12 cellular contexts compared by ENCODE assay signal in the genomic region with DNA sequence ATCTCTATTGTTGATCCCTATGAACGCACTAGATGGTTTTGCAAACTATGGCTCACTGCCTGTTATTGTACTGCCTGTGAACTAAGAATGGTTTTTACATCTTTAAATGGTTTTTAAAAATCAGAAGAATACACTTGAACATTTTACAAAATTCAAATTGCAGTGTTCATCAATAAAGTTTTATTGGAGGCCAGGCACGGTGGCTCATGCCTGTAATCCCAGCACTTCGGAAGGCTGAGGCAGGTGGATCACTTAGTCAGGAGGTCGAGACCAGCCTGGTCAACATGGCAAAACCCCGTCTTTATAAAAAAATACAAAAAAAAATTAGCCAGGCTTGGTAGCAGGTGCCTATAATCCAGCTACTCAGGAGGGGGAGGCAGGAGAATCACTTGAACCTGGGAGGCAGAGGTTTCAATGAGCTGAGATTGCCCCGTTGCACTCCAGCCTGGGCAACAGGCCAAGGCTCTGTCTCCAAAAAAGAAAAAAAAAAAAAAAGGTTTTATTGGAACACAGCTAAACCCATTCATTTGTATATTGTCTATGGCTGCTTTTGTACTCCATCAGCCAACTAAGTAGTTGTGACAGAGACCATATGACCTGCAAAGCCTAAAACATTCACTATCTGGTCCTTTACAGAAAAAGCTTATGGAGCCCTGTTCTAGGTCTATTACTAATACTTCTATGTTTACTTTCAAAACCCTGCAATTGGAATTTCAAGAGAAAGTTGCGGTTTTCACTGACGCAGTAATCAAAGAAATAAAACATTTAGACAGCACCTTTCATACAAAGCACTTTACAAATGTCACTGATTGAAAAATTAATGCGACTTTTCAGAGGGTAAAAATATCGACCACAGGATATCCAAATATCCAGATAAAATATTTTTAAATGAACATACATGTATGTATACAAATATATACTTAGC. TPM values are rescaled to one million over a fixed set of nuclear protein-coding genes. Genes with fewer than 3 reads are reported as not detected.
DNase-seq lines count a peak whose midpoint lies in the region; ATAC-seq and TF ChIP-seq lines count a peak whose summit lies in the region.
"Had no signal": no experiment of that assay in that cellular context is flagged by ENCODE, and none has a peak within 500 bp of the region (broad histone marks: within the 10 kb centered on the region; RNA-seq: fewer than 3 reads in every experiment).

No MANE protein-coding gene starts in this region.

- peaks cover 38% of the 10 kb centered on the region for H3K36me3 Mint-ChIP-seq in activated CD8-positive, alpha-beta T cell treated with anti-CD3 and anti-CD28 coated beads for 36 hours (ENCODE audit: low read depth)
- peaks cover 33% of the 10 kb centered on the region for H3K36me3 Mint-ChIP-seq in activated CD8-positive, alpha-beta T cell treated with anti-CD3 and anti-CD28 coated beads, Interleukin-2, amount 10 ng/mL, durations not matched to agents 7 days and 5 days (ENCODE audit: low read depth)
- H3K36me3 Mint-ChIP-seq in T-cell, result peaks cover 19% of the 10 kb centered on the region
- peaks cover 0 to 39% (median 4%) of the 10 kb centered on the region in 3 donors for H3K36me3 Mint-ChIP-seq in naive thymus-derived CD8-positive, alpha-beta T cell

- CTCF ChIA-PET in activated CD8-positive, alpha-beta T cell treated with anti-CD3 and anti-CD28 coated beads for 36 hours (lab: Charles Lee), result interaction anchor here (1.0 to 1.9 kb wide), 5 partner anchors 16 to 297 kb away, joined by 3 to 4 read pairs (median 3); partner anchors contain the start of gene PSMD3
- CTCF ChIA-PET in activated CD8-positive, alpha-beta T cell treated with anti-CD3 and anti-CD28 coated beads, Interleukin-2, amount 10 ng/mL, durations not matched to agents 7 days and 5 days (lab: Charles Lee), result interaction anchor here (0.7 to 2.3 kb wide), 12 partner anchors 10 to 224 kb away, joined by 3 to 8 read pairs (median 4); no protein-coding TSS in a partner anchor
- CTCF ChIA-PET in T-cell (lab: Charles Lee), result interaction anchor here in 1 of 2 donors (0.7 kb wide), 2 partner anchors 68 to 226 kb away, joined by 3 to 5 read pairs; no protein-coding TSS in a partner anchor

- H3K27ac Mint-ChIP-seq in activated CD8-positive, alpha-beta T cell treated with anti-CD3 and anti-CD28 coated beads for 36 hours, result peak overlapping the region; percentile 90
- H3K27ac Mint-ChIP-seq in activated CD8-positive, alpha-beta T cell treated with anti-CD3 and anti-CD28 coated beads, Interleukin-2, amount 10 ng/mL, durations not matched to agents 7 days and 5 days, result no peak overlapping the region
- peak overlapping the region; percentile 66 to 93 for H3K27ac Mint-ChIP-seq in T-cell
- peak overlapping the region; percentile 10 to 95 (median 86) for H3K27ac Mint-ChIP-seq in naive thymus-derived CD8-positive, alpha-beta T cell

- intact Hi-C loops in activated CD8-positive, alpha-beta T cell treated with anti-CD3 and anti-CD28 coated beads for 36 hours (cut with micrococcal nuclease), result no loop called here
- intact Hi-C loops in right cardiac atrium (cut with DNase I), result no loop called here

- no peaks in the 10 kb centered on the region for H3K27me3 Mint-ChIP-seq in activated CD8-positive, alpha-beta T cell treated with anti-CD3 and anti-CD28 coated beads for 36 hours
- no peaks in the 10 kb centered on the region for H3K27me3 Mint-ChIP-seq in activated CD8-positive, alpha-beta T cell treated with anti-CD3 and anti-CD28 coated beads, Interleukin-2, amount 10 ng/mL, durations not matched to agents 7 days and 5 days (ENCODE audit: low read depth)
- H3K27me3 Mint-ChIP-seq in T-cell, result no peaks in the 10 kb centered on the region
- H3K27me3 Mint-ChIP-seq in naive thymus-derived CD8-positive, alpha-beta T cell, result no peaks in the 10 kb centered on the region

- H3K4me1 Mint-ChIP-seq in activated CD8-positive, alpha-beta T cell treated with anti-CD3 and anti-CD28 coated beads for 36 hours (ENCODE audit: low read depth), result peaks cover 69% of the 10 kb centered on the region
- peaks cover 65% of the 10 kb centered on the region for H3K4me1 Mint-ChIP-seq in activated CD8-positive, alpha-beta T cell treated with anti-CD3 and anti-CD28 coated beads, Interleukin-2, amount 10 ng/mL, durations not matched to agents 7 days and 5 days (ENCODE audit: low read depth)
- H3K4me1 Mint-ChIP-seq in T-cell, result peaks cover 76 to 87% (median 77%) of the 10 kb centered on the region in 3 donors
- peaks cover 39 to 87% (median 80%) of the 10 kb centered on the region in 4 donors for H3K4me1 Mint-ChIP-seq in naive thymus-derived CD8-positive, alpha-beta T cell

- no peak overlapping the region for H3K4me3 ChIP-seq in right cardiac atrium (ENCODE audit: low read length)
- H3K4me3 ChIP-seq: heart right ventricle, transverse colon had no signal

- H3K27ac ChIP-seq in right cardiac atrium (ENCODE audit: low read length), result no peak overlapping the region
- H3K27ac ChIP-seq: heart right ventricle, transverse colon had no signal

- H3K9me3 ChIP-seq in right cardiac atrium (ENCODE audit: control insufficient read depth, low read length), result no peaks in the 10 kb centered on the region
- H3K9me3 ChIP-seq: heart right ventricle, transverse colon had no signal

- POLR2A ChIA-PET in activated CD8-positive, alpha-beta T cell treated with anti-CD3 and anti-CD28 coated beads for 36 hours (lab: Charles Lee), result interaction anchor here (1.0 to 1.6 kb wide), 6 partner anchors 11 to 68 kb away, joined by 3 to 5 read pairs (median 4); no protein-coding TSS in a partner anchor
- POLR2A ChIA-PET in activated CD8-positive, alpha-beta T cell treated with anti-CD3 and anti-CD28 coated beads, Interleukin-2, amount 10 ng/mL, durations not matched to agents 7 days and 5 days (lab: Charles Lee), result no interaction called here
- POLR2A ChIA-PET in T-cell (lab: Charles Lee), result interaction anchor here (0.6 to 0.7 kb wide), 2 partner anchors 17 to 96 kb away, joined by 3 read pairs; no protein-coding TSS in a partner anchor
- POLR2A ChIA-PET in naive thymus-derived CD8-positive, alpha-beta T cell (lab: Charles Lee), result interaction anchor here (1.0 to 1.7 kb wide), 6 partner anchors 18 to 86 kb away, joined by 3 to 5 read pairs (median 3); no protein-coding TSS in a partner anchor

- no peaks in the 10 kb centered on the region for H3K27me3 ChIP-seq in right cardiac atrium (ENCODE audit: control insufficient read depth, insufficient read depth)

- no peak for ATAC-seq in activated CD8-positive, alpha-beta T cell treated with anti-CD3 and anti-CD28 coated beads for 36 hours
- ATAC-seq in activated CD8-positive, alpha-beta T cell treated with anti-CD3 and anti-CD28 coated beads, Interleukin-2, amount 10 ng/mL, durations not matched to agents 7 days and 5 days, result no peak
- ATAC-seq in T-cell (replicated peaks in 1 of 4), result no peak
- no peak for ATAC-seq in naive thymus-derived CD8-positive, alpha-beta T cell
- no peak for ATAC-seq in right cardiac atrium
- ATAC-seq in HG02759 (IDR thresholded peaks at IDR 0.05; ENCODE audit: unreplicated experiment), result no peak
- ATAC-seq: heart right ventricle had no signal

- H3K4me1 ChIP-seq in right cardiac atrium (ENCODE audit: control insufficient read depth, insufficient read depth, low read length), result no peaks in the 10 kb centered on the region
- H3K4me1 ChIP-seq: transverse colon had no signal

- 79% methylated on average over 10 of the region's 10 CpGs for WGBS in right cardiac atrium

- no peaks in the 10 kb centered on the region for H3K9me3 Mint-ChIP-seq in activated CD8-positive, alpha-beta T cell treated with anti-CD3 and anti-CD28 coated beads for 36 hours
- H3K9me3 Mint-ChIP-seq in activated CD8-positive, alpha-beta T cell treated with anti-CD3 and anti-CD28 coated beads, Interleukin-2, amount 10 ng/mL, durations not matched to agents 7 days and 5 days (ENCODE audit: insufficient read depth), result peaks cover 4% of the 10 kb centered on the region
- no peaks in the 10 kb centered on the region for H3K9me3 Mint-ChIP-seq in T-cell
- no peaks in the 10 kb centered on the region for H3K9me3 Mint-ChIP-seq in naive thymus-derived CD8-positive, alpha-beta T cell

- no peak for TF ChIP-seq CTCF in activated CD8-positive, alpha-beta T cell treated with anti-CD3 and anti-CD28 coated beads for 36 hours (IDR thresholded peaks at IDR 0.05)

- no peak overlapping the region for H3K4me3 Mint-ChIP-seq in activated CD8-positive, alpha-beta T cell treated with anti-CD3 and anti-CD28 coated beads for 36 hours
- H3K4me3 Mint-ChIP-seq in activated CD8-positive, alpha-beta T cell treated with anti-CD3 and anti-CD28 coated beads, Interleukin-2, amount 10 ng/mL, durations not matched to agents 7 days and 5 days, result no peak overlapping the region
- peak overlapping the region in 1 of 3 donors; percentile 74 for H3K4me3 Mint-ChIP-seq in T-cell
- H3K4me3 Mint-ChIP-seq in naive thymus-derived CD8-positive, alpha-beta T cell, result peak overlapping the region in 5 of 10 donors; percentile 14 to 81 (median 16)

- no peak for DNase-seq in activated CD8-positive, alpha-beta T cell treated with anti-CD3 and anti-CD28 coated beads for 36 hours
- no peak for DNase-seq in activated CD8-positive, alpha-beta T cell treated with anti-CD3 and anti-CD28 coated beads, Interleukin-2, amount 10 ng/mL, durations not matched to agents 7 days and 5 days
- DNase-seq in NCI-H1092 treated with DMSO at 0.1 percent for 48 hours (lab: John Stamatoyannopoulos, UW) (peak; percentile 49), T-cell (no peak), AG08395 (ENCODE audit: low spot score) (no peak), right cardiac atrium (no peak)
- no peak for DNase-seq in naive thymus-derived CD8-positive, alpha-beta T cell
- DNase-seq: activated naive CD4-positive, alpha-beta T cell treated with anti-CD3 and anti-CD28 coated beads, Interleukin-2, amount 50 U/mL, for 16 hours; heart right ventricle; transverse colon had no signal

RNA-seq across cellular contexts. Expression of gene IKZF3, which starts 18.8 kb away (rescaled TPM):
- total RNA-seq in activated CD8-positive, alpha-beta T cell treated with anti-CD3 and anti-CD28 coated beads for 36 hours, result 10 to 100 TPM; 52.1 to 52.2 TPM
- 10 to 100 TPM; 31.1 to 31.9 TPM for total RNA-seq in activated CD8-positive, alpha-beta T cell treated with anti-CD3 and anti-CD28 coated beads, Interleukin-2, amount 10 ng/mL, durations not matched to agents 7 days and 5 days
- 100 to 1,000 TPM in 3 of 5 donors, 10 to 100 TPM in 2; 78.1 to 112 (median 108) TPM for total RNA-seq in T-cell
- 100 to 1,000 TPM; 111 to 118 TPM for total RNA-seq in naive thymus-derived CD8-positive, alpha-beta T cell
- polyA plus RNA-seq in naive thymus-derived CD8-positive, alpha-beta T cell, result 10 to 100 TPM; 18.8 to 59.2 (median 21.5) TPM
- total RNA-seq in right cardiac atrium, result 1 to 10 TPM in 1 of 4 donors, under 1 TPM in 3; 0.28 to 1.3 (median 0.71) TPM
- 0.14 TPM for polyA plus RNA-seq in right cardiac atrium
- total RNA-seq: chondrocyte had no signal

RNA-seq across cellular contexts. Expression of gene ZPBP2, which starts 22.7 kb away (rescaled TPM):
- total RNA-seq in activated CD8-positive, alpha-beta T cell treated with anti-CD3 and anti-CD28 coated beads for 36 hours, result not detected
- total RNA-seq in activated CD8-positive, alpha-beta T cell treated with anti-CD3 and anti-CD28 coated beads, Interleukin-2, amount 10 ng/mL, durations not matched to agents 7 days and 5 days, result not detected
- total RNA-seq in T-cell (under 1 TPM in 1 of 5 donors, not detected in 4; 0.19 TPM), right cardiac atrium (not detected)
- under 1 TPM; 0.38 to 0.49 TPM for total RNA-seq in naive thymus-derived CD8-positive, alpha-beta T cell
- polyA plus RNA-seq in naive thymus-derived CD8-positive, alpha-beta T cell, result not detected
- polyA plus RNA-seq in right cardiac atrium, result not detected
- total RNA-seq: chondrocyte, heart right ventricle had no signal
- polyA plus RNA-seq: heart right ventricle had no signal

Comparison
In these comparisons a context has a peak if more than half of its experiments do, and no peak if none do; other contexts are left out.
1. RNA of gene IKZF3, which starts 18.8 kb away (total RNA-seq): 111 to 118 TPM in naive thymus-derived CD8-positive, alpha-beta T cell, 78.1 to 112 TPM in T-cell, 52.1 to 52.2 TPM in activated CD8-positive, alpha-beta T cell treated with anti-CD3 and anti-CD28 coated beads for 36 hours and 31.1 to 31.9 TPM in activated CD8-positive, alpha-beta T cell treated with anti-CD3 and anti-CD28 coated beads, Interleukin-2, amount 10 ng/mL, durations not matched to agents 7 days and 5 days; 0.28 to 1.3 TPM in right cardiac atrium; every median in the first group is over 10 times any median in the second.